Comparison of ENCODE assay signal across 1 cellular context in genomic region chr21:41445465-41445862, GRCh38.
A peak's percentile ranks its signal among the peaks of the same experiment; 100 is the strongest.
TF ChIP-seq lines count a peak whose summit lies in the region.

No MANE protein-coding gene starts in this region.

TF ChIP-seq in GM12878, 131 proteins besides CTCF, POLR2A, EP300 and RAD21:
- TF ChIP-seq REST (IDR thresholded peaks at IDR 0.05; ENCODE audit: low read depth, low read length) = no peak
- peak; percentile 81 for TF ChIP-seq POLR2AphosphoS5 (IDR thresholded peaks at IDR 0.05; ENCODE audit: low read length)
- TF ChIP-seq RELB (IDR thresholded peaks at IDR 0.05; ENCODE audit: low read depth) = no peak
